In the genomic region with DNA sequence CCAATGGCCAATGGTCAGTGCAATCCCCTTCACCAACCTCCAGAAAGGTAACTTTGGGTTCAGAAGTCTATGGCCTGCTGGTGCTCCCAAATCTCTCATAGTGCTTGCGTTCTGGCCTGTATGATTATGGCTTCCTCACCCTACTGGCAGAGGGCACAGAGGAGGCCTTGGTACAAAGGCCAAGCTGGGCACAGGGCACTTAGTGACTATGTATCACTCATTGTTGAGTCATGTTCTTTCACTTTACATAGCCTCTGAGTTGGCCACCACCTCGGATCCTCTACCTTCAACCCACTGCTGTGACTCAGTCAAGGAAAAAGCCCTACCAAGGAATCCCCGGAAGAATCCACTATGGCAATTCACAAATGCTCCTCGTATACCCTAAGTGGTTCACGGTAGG, we compare ENCODE assay signal across 21 cellular contexts.
DNase-seq lines count a peak whose midpoint lies in the region; ATAC-seq and TF ChIP-seq lines count a peak whose summit lies in the region.
"Had no signal": no experiment of that assay in that cellular context is flagged by ENCODE, and none has a peak within 500 bp of the region (broad histone marks: within the 10 kb centered on the region; RNA-seq: fewer than 3 reads in every experiment).

No MANE protein-coding gene starts in this region.

- no peaks in the 10 kb centered on the region for H4K20me1 ChIP-seq in SK-N-SH (ENCODE audit: insufficient read depth)

- no peak for TF ChIP-seq RAD21 in SK-N-SH (IDR thresholded peaks at IDR 0.05; ENCODE audit: low read length)

- intact Hi-C loops in transverse colon (cut with DNase I; ENCODE audit: low total_unique reads), result no loop called here
- intact Hi-C loops in Caco-2 (cut with micrococcal nuclease; ENCODE audit: unreplicated experiment), result no loop called here

- no peak overlapping the region for H3K9ac ChIP-seq in SK-N-SH

- no peak; the same call in 2 of the 3 replicates for ATAC-seq in SK-N-SH treated with all-trans-retinoic acid at 6 μM for 48 hours
- peak; percentile 88 for ATAC-seq in foreskin keratinocyte

- BruUV-seq in Caco-2 (replicated peaks; lab: Mats Ljungman, UMichigan), result no TSS peak

- no peaks in the 10 kb centered on the region for H3K9me3 Mint-ChIP-seq in Caco-2 (ENCODE audit: unreplicated experiment)
- no peaks in the 10 kb centered on the region for H3K9me3 Mint-ChIP-seq in activated T-cell treated with anti-CD3 and anti-CD28 coated beads, Interleukin-2, amount 50 U/mL, for 24 hours
- H3K9me3 Mint-ChIP-seq: CD4-positive, CD25-positive, alpha-beta regulatory T cell; H9; memory B cell; nephron progenitor cell had no signal

- in situ Hi-C loops in transverse colon (cut with MboI; ENCODE audit: low pct_ligation_motif_present in 1 of 4, low pct_unique_long_range_greater_than_20kb in 1 of 4, low sequenced_read_pairs in 3 of 4), result no loop called here

- H3K9me3 ChIP-seq in SK-N-SH (no peaks in the 10 kb centered on the region), transverse colon (no peaks in the 10 kb centered on the region), Caco-2 (no peaks in the 10 kb centered on the region)
- H3K9me3 ChIP-seq: testis had no signal

- TF ChIP-seq CTCF in SK-N-SH (IDR thresholded peaks at IDR 0.05), result no peak
- no peak for TF ChIP-seq CTCF in RWPE1 (conservative IDR thresholded peaks at IDR 0.05; ENCODE audit: low read depth)
- no peak for TF ChIP-seq CTCF in foreskin keratinocyte (conservative IDR thresholded peaks at IDR 0.05)
- no peak for TF ChIP-seq CTCF in transverse colon (IDR thresholded peaks at IDR 0.05)
- no peak for TF ChIP-seq CTCF in Caco-2 (IDR thresholded peaks at IDR 0.05; ENCODE audit: insufficient read depth in 1 of 2, low read depth in 1 of 2, low read length in 1 of 2, severe bottlenecking in 1 of 2, unreplicated experiment in 1 of 2)

- no peaks in the 10 kb centered on the region for H3K36me3 Mint-ChIP-seq in Caco-2 (ENCODE audit: insufficient read depth, unreplicated experiment)
- H3K36me3 Mint-ChIP-seq in activated T-cell treated with anti-CD3 and anti-CD28 coated beads, Interleukin-2, amount 50 U/mL, for 24 hours (ENCODE audit: low read depth), result no peaks in the 10 kb centered on the region
- H3K36me3 Mint-ChIP-seq: CD4-positive, CD25-positive, alpha-beta regulatory T cell had no signal

- no peak overlapping the region for H3K4me3 ChIP-seq in SK-N-SH (ENCODE audit: low read depth in 2 of 2, low read length in 1 of 2)
- no peak overlapping the region for H3K4me3 ChIP-seq in transverse colon
- H3K4me3 ChIP-seq in Caco-2 (ENCODE audit: low read depth, low read length), result no peak overlapping the region
- H3K4me3 ChIP-seq: testis had no signal

- H2AFZ ChIP-seq in SK-N-SH (ENCODE audit: low read depth), result no peak overlapping the region

- TF ChIP-seq POLR2A in transverse colon (IDR thresholded peaks at IDR 0.05), result peak; percentile 12

- TF ChIP-seq EP300 in SK-N-SH (IDR thresholded peaks at IDR 0.05; ENCODE audit: borderline replicate concordance in 1 of 2, low read depth in 1 of 2, low read length in 1 of 2) (no peak), transverse colon (IDR thresholded peaks at IDR 0.05; ENCODE audit: low read depth) (no peak)

- peaks cover 27% of the 10 kb centered on the region for H3K4me1 Mint-ChIP-seq in Caco-2 (ENCODE audit: low read depth, unreplicated experiment)
- no peaks in the 10 kb centered on the region for H3K4me1 Mint-ChIP-seq in activated T-cell treated with anti-CD3 and anti-CD28 coated beads, Interleukin-2, amount 50 U/mL, for 24 hours (ENCODE audit: low read depth)
- H3K4me1 Mint-ChIP-seq: CD4-positive, CD25-positive, alpha-beta regulatory T cell; H9 had no signal

- no peak overlapping the region for H3K27ac Mint-ChIP-seq in Caco-2 (ENCODE audit: unreplicated experiment)
- H3K27ac Mint-ChIP-seq in activated T-cell treated with anti-CD3 and anti-CD28 coated beads, Interleukin-2, amount 50 U/mL, for 24 hours, result no peak overlapping the region
- H3K27ac Mint-ChIP-seq: CD4-positive, CD25-positive, alpha-beta regulatory T cell; H9; memory B cell had no signal

- no peak overlapping the region for H3K4me2 ChIP-seq in SK-N-SH

- POLR2A ChIA-PET in SK-N-SH (lab: Yijun Ruan, JAX) (no interaction called here), RWPE1 (lab: Yijun Ruan, JAX; ENCODE audit: low non-redundant PET) (no interaction called here), Caco-2 (lab: Charles Lee) (no interaction called here)

- no peaks in the 10 kb centered on the region for H3K9me2 ChIP-seq in SK-N-SH

- H3K27me3 ChIP-seq in SK-N-SH (ENCODE audit: insufficient read depth) (no peaks in the 10 kb centered on the region), foreskin keratinocyte (no peaks in the 10 kb centered on the region), transverse colon (no peaks in the 10 kb centered on the region), Caco-2 (replicated peaks; ENCODE audit: control insufficient read depth, insufficient read depth, low read length) (no peaks in the 10 kb centered on the region)
- H3K27me3 ChIP-seq: testis had no signal

- DNase-seq in SK-N-SH, result no peak
- peak; percentile 40 for DNase-seq in RWPE1 (ENCODE audit: low spot score)
- DNase-seq in foreskin keratinocyte, result peak in 1 of 2 donors; percentile 53
- DNase-seq in transverse colon, result peak; percentile 27
- no peak for DNase-seq in Caco-2
- no peak for DNase-seq in activated T-cell treated with anti-CD3 and anti-CD28 coated beads, Interleukin-2, amount 50 U/mL, for 24 hours
- DNase-seq in SK-N-DZ (ENCODE audit: low spot score), result no peak
- DNase-seq: activated CD4-positive, alpha-beta T cell treated with anti-CD3 and anti-CD28 coated beads for 48 hours; activated T-cell treated with anti-CD3 and anti-CD28 coated beads for 4 hours; CD4-positive, CD25-positive, alpha-beta regulatory T cell; H9; NCI-H1092 treated with DMSO at 0.1 percent for 48 hours; NCI-H748 treated with DMSO at 0.1 percent for 48 hours; nephron progenitor cell; retina; Right ventricle myocardium superior; T-helper 9 cell; testis had no signal

- no peaks in the 10 kb centered on the region for H3F3A ChIP-seq in SK-N-SH (replicated peaks; ENCODE audit: insufficient read depth)

- no peak overlapping the region for H3K4me3 Mint-ChIP-seq in Caco-2 (ENCODE audit: unreplicated experiment)
- H3K4me3 Mint-ChIP-seq in activated T-cell treated with anti-CD3 and anti-CD28 coated beads, Interleukin-2, amount 50 U/mL, for 24 hours, result no peak overlapping the region
- H3K4me3 Mint-ChIP-seq: CD4-positive, CD25-positive, alpha-beta regulatory T cell; H9; memory B cell; nephron progenitor cell had no signal

- CTCF ChIA-PET in SK-N-SH (lab: Yijun Ruan, JAX) (interaction anchor here (1.0 kb wide), 1 partner anchor 66 kb away, joined by 3 read pairs; no protein-coding TSS in a partner anchor), RWPE1 (lab: Yijun Ruan, JAX) (interaction anchor here (0.7 kb wide), 1 partner anchor 230 kb away, joined by 3 read pairs; no protein-coding TSS in a partner anchor), Caco-2 (lab: Charles Lee) (no interaction called here)

- H3K4me1 ChIP-seq in SK-N-SH (ENCODE audit: control insufficient read depth in 1 of 2, insufficient read depth in 2 of 2, low read depth in 1 of 2, low read length in 1 of 2) (peaks cover 5 to 8% of the 10 kb centered on the region in 2 experiments; a peak in 2 of 4 replicates), foreskin keratinocyte (peaks cover 16% of the 10 kb centered on the region), transverse colon (peaks cover 0 to 19% (median 4%) of the 10 kb centered on the region in 4 donors), Caco-2 (peaks cover 36% of the 10 kb centered on the region)
- H3K4me1 ChIP-seq: testis had no signal

- no peaks in the 10 kb centered on the region for H3K79me2 ChIP-seq in SK-N-SH (ENCODE audit: insufficient read depth)

- no peaks in the 10 kb centered on the region for H3K36me3 ChIP-seq in SK-N-SH (replicated peaks in 1 of 2; ENCODE audit: control insufficient read depth in 1 of 2, insufficient read depth in 2 of 2, low read length in 1 of 2)
- H3K36me3 ChIP-seq in transverse colon, result no peaks in the 10 kb centered on the region
- H3K36me3 ChIP-seq in Caco-2 (ENCODE audit: control insufficient read depth, insufficient read depth, low read length), result no peaks in the 10 kb centered on the region

- 57% methylated on average over 5 of the region's 5 CpGs for WGBS in SK-N-SH (ENCODE audit: low lambda C conversion rate)
- WGBS in transverse colon (ENCODE audit: low coverage in 1 of 2), 2 donors, result 33 to 82% methylated on average over 1 to 5 of the region's 5 CpGs

- H3K27me3 Mint-ChIP-seq in Caco-2 (ENCODE audit: insufficient read depth, unreplicated experiment), result no peaks in the 10 kb centered on the region
- H3K27me3 Mint-ChIP-seq in activated T-cell treated with anti-CD3 and anti-CD28 coated beads, Interleukin-2, amount 50 U/mL, for 24 hours, result peaks cover 38% of the 10 kb centered on the region
- H3K27me3 Mint-ChIP-seq: memory B cell had no signal

- H3K27ac ChIP-seq in SK-N-SH (ENCODE audit: low read depth in 2 of 2, low read length in 1 of 2) (no peak overlapping the region), RWPE1 (no peak overlapping the region), foreskin keratinocyte (no peak overlapping the region), transverse colon (peak overlapping the region in 2 of 4 donors; percentile 13 to 32)
- H3K27ac ChIP-seq: 22Rv1, testis had no signal

TF ChIP-seq in SK-N-SH, 30 proteins besides CTCF, POLR2A, EP300 and RAD21:
- TF ChIP-seq IRF3 (IDR thresholded peaks at IDR 0.05; ENCODE audit: low read depth, low read length), result no peak
- peak; percentile 44; the same call in 1 of the 2 replicates for TF ChIP-seq FOSL2 (IDR thresholded peaks at IDR 0.05; ENCODE audit: borderline replicate concordance, low read depth)

TF ChIP-seq in SK-N-SH treated with all-trans-retinoic acid at 6 μM for 48 hours, 23 proteins besides CTCF, POLR2A, EP300 and RAD21:
- no peak for TF ChIP-seq SNAI2 (CRISPR knock-in tag; IDR thresholded peaks at IDR 0.05)

Comparison
In these comparisons a context has a peak if more than half of its experiments do, and no peak if none do; other contexts are left out.
1. DNase-seq: peak in RWPE1 (single experiment) and transverse colon (single experiment); none in SK-N-SH (single experiment), Caco-2 (0 of 2), activated T-cell treated with anti-CD3 and anti-CD28 coated beads, Interleukin-2, amount 50 U/mL, for 24 hours (single experiment) and SK-N-DZ (single experiment).